ENCODE assay signal across 23 cellular contexts in genomic region chrX:82775426-82775825, GRCh38.
"Had no signal": no experiment of that assay in that cellular context is flagged by ENCODE, and none has a peak within 500 bp of the region (broad histone marks: within the 10 kb centered on the region; RNA-seq: fewer than 3 reads in every experiment).

No MANE protein-coding gene starts in this region.

- H3K27ac ChIP-seq: coronary artery, esophagus squamous epithelium, neural progenitor cell, parathyroid adenoma, right lobe of liver, testis, tibial artery had no signal

- H3K4me2 ChIP-seq: neural progenitor cell had no signal

- H3K27me3 ChIP-seq: esophagus squamous epithelium, neural progenitor cell, testis, tibial artery had no signal

- H3K4me1 ChIP-seq: esophagus squamous epithelium, neural progenitor cell, parathyroid adenoma, right lobe of liver, testis, tibial artery had no signal

- DNase-seq: dermis blood vessel endothelial cell; effector memory CD4-positive, alpha-beta T cell; erythroblast; esophagus squamous epithelium; foreskin melanocyte; glutamatergic neuron; kidney; mesenchymal stem cell; mucosa of descending colon; naive thymus-derived CD4-positive, alpha-beta T cell; right lobe of liver; stimulated activated CD4-positive, alpha-beta T cell treated with anti-CD3 and anti-CD28 coated beads, Interleukin-2, amount 100 ng/mL, for 24 hours; stimulated activated CD4-positive, alpha-beta T cell treated with anti-CD3 and anti-CD28 coated beads, Interleukin-4, amount 100 ng/mL, for 24 hours; stimulated activated naive CD4-positive, alpha-beta T cell treated with Interleukin-2 at 50 U/mL for 16 hours; substantia nigra; tibial artery had no signal

- H3K9me3 ChIP-seq: mucosa of descending colon, right lobe of liver, testis had no signal

- H3K36me3 ChIP-seq: esophagus squamous epithelium, neural progenitor cell, right lobe of liver, tibial artery had no signal

- H2AFZ ChIP-seq: neural progenitor cell, parathyroid adenoma had no signal

- H3K9ac ChIP-seq: neural progenitor cell, parathyroid adenoma had no signal

- ATAC-seq: left lobe of liver; mucosa of descending colon; naive thymus-derived CD4-positive, alpha-beta T cell; right lobe of liver; stimulated activated effector memory CD8-positive, alpha-beta T cell treated with anti-CD3 and anti-CD28 coated beads, Interleukin-12 subunit alpha, Interleukin-12 subunit beta, amount 100 ng/mL, for 72 hours had no signal

- H3K79me2 ChIP-seq: parathyroid adenoma had no signal

- H3K4me3 ChIP-seq: coronary artery, esophagus squamous epithelium, lung, mucosa of descending colon, neural progenitor cell, right lobe of liver, testis, tibial artery had no signal
